In genomic region chr2:196089448-196089847, GRCh38 we compare ENCODE assay signal across 7 cellular contexts. TPM values are rescaled to one million over a fixed set of nuclear protein-coding genes. Genes with fewer than 3 reads are reported as not detected.
DNase-seq lines count a peak whose midpoint lies in the region; ATAC-seq, FAIRE-seq and TF ChIP-seq lines count a peak whose summit lies in the region.
"Not testable (repeated sequence)": the region's sequence is repeated elsewhere in the genome, so short reads cannot be mapped to it uniquely, and the experiment has no call there.
"Had no signal": no experiment of that assay in that cellular context is flagged by ENCODE, and none has a peak within 500 bp of the region (broad histone marks: within the 10 kb centered on the region; RNA-seq: fewer than 3 reads in every experiment).

No MANE protein-coding gene starts in this region.

- not testable (repeated sequence) for H3K79me2 ChIP-seq in HepG2 (ENCODE audit: insufficient read depth, low read length)

- H3K9me3 Mint-ChIP-seq in T-cell, result peaks cover 10 to 28% (median 14%) of the 10 kb centered on the region in 3 donors
- peaks cover 24% of the 10 kb centered on the region for H3K9me3 Mint-ChIP-seq in activated CD4-positive, alpha-beta memory T cell treated with anti-CD3 and anti-CD28 coated beads, Interleukin-2, amount 10 ng/mL, durations not matched to agents 7 days and 5 days

- CTCF ChIA-PET in T-cell (lab: Charles Lee), result interaction anchor here in 1 of 2 donors (0.6 kb wide), 1 partner anchor 45 kb away, joined by 3 read pairs; no protein-coding TSS in a partner anchor
- CTCF ChIA-PET in activated CD4-positive, alpha-beta memory T cell treated with anti-CD3 and anti-CD28 coated beads, Interleukin-2, amount 10 ng/mL, durations not matched to agents 7 days and 5 days (lab: Charles Lee), result interaction anchor here (1.3 to 1.6 kb wide), 2 partner anchors 23 to 43 kb away, joined by 3 read pairs; no protein-coding TSS in a partner anchor
- CTCF ChIA-PET in HepG2 (lab: Yijun Ruan, JAX; ENCODE audit: low intra/inter-chr PET ratio, low total read pairs), result not testable (repeated sequence)

- TF ChIP-seq POLR2A in HepG2 (IDR thresholded peaks at IDR 0.05; ENCODE audit: insufficient read depth in 1 of 2, low read depth in 2 of 2, low read length in 2 of 2), result not testable (repeated sequence)

- not testable (repeated sequence) for H3K9me3 ChIP-seq in HepG2 (ENCODE audit: low read length)

- H3K4me1 Mint-ChIP-seq in T-cell, result peaks cover 26 to 34% (median 32%) of the 10 kb centered on the region in 3 donors
- H3K4me1 Mint-ChIP-seq in activated CD4-positive, alpha-beta memory T cell treated with anti-CD3 and anti-CD28 coated beads, Interleukin-2, amount 10 ng/mL, durations not matched to agents 7 days and 5 days, result peaks cover 20% of the 10 kb centered on the region

- not testable (repeated sequence) for H3K4me3 ChIP-seq in Jurkat, Clone E6-1 (ENCODE audit: low read length); HepG2 (replicated peaks in 1 of 3; ENCODE audit: insufficient read depth in 1 of 3, low read depth in 2 of 3, low read length in 3 of 3)

- H3K36me3 ChIP-seq in HepG2 (replicated peaks in 1 of 2; ENCODE audit: control insufficient read depth in 1 of 2, insufficient read depth in 2 of 2, low read length in 2 of 2), result not testable (repeated sequence)

- TF ChIP-seq EP300 in HepG2 (IDR thresholded peaks at IDR 0.05; ENCODE audit: low read depth in 2 of 2, low read length in 2 of 2); HepG2 (CRISPR knock-in tag; IDR thresholded peaks at IDR 0.05; ENCODE audit: borderline replicate concordance): not testable (repeated sequence)

- not testable (repeated sequence) for BruUV-seq in HepG2 (replicated peaks; lab: Mats Ljungman, UMichigan)

- peak overlapping the region in 1 of 3 donors; percentile 19 for H3K4me3 Mint-ChIP-seq in T-cell
- not testable (repeated sequence) for H3K4me3 Mint-ChIP-seq in activated CD4-positive, alpha-beta memory T cell treated with anti-CD3 and anti-CD28 coated beads, Interleukin-2, amount 10 ng/mL, durations not matched to agents 7 days and 5 days

- POLR2A ChIA-PET in T-cell (lab: Charles Lee); activated CD4-positive, alpha-beta memory T cell treated with anti-CD3 and anti-CD28 coated beads, Interleukin-2, amount 10 ng/mL, durations not matched to agents 7 days and 5 days (lab: Charles Lee); HepG2 (lab: Yijun Ruan, JAX): not testable (repeated sequence)

- not testable (repeated sequence) for H3K36me3 Mint-ChIP-seq in T-cell
- peaks cover 31% of the 10 kb centered on the region for H3K36me3 Mint-ChIP-seq in activated CD4-positive, alpha-beta memory T cell treated with anti-CD3 and anti-CD28 coated beads, Interleukin-2, amount 10 ng/mL, durations not matched to agents 7 days and 5 days (ENCODE audit: low read depth)

- H3K9ac ChIP-seq in HepG2 (ENCODE audit: insufficient read depth, low read depth, low read length), result not testable (repeated sequence)

- not testable (repeated sequence) for H3K4me2 ChIP-seq in HepG2 (ENCODE audit: low read depth, low read length)

- in situ Hi-C loops in HepG2 (cut with HindIII; ENCODE audit: extremely low pct_ligation_motif_present, low pct_unique_long_range_greater_than_20kb), result not testable (repeated sequence)

- not testable (repeated sequence) for TF ChIP-seq RAD21 in HepG2 (CRISPR knock-in tag; IDR thresholded peaks at IDR 0.05)

- H3K27me3 ChIP-seq in HepG2 (ENCODE audit: control insufficient read depth in 1 of 2, insufficient read depth in 2 of 2, low read length in 2 of 2), result not testable (repeated sequence)

- not testable (repeated sequence) for H2AFZ ChIP-seq in HepG2 (ENCODE audit: low read length)

- not testable (repeated sequence) for TF ChIP-seq CTCF in HepG2 (CRISPR knock-in tag; IDR thresholded peaks at IDR 0.05)

- not testable (repeated sequence) for FAIRE-seq in HepG2 (lab: Jason Lieb, UNC)

- DNase-seq in Jurkat, Clone E6-1 (ENCODE audit: low read depth, low spot score), result peak; percentile 32
- peak in 29 of 34 experiments; percentile 3 to 63 (median 25) for DNase-seq in T-cell
- DNase-seq in activated CD4-positive, alpha-beta memory T cell treated with anti-CD3 and anti-CD28 coated beads, Interleukin-2, amount 10 ng/mL, durations not matched to agents 7 days and 5 days, result peak; percentile 62
- DNase-seq in activated T-helper 1 cell treated with Interleukin-2 at 50 U/mL for 16 hours (ENCODE audit: low read depth), result peak; percentile 6
- DNase-seq in activated effector memory CD4-positive, alpha-beta T cell treated with Interleukin-2 at 50 U/mL for 16 hours, result peak; percentile 26
- not testable (repeated sequence) for DNase-seq in HepG2 (ENCODE audit: low spot score)

- ATAC-seq in T-cell (replicated peaks in 1 of 4); HepG2: not testable (repeated sequence)

- H3K4me1 ChIP-seq in HepG2 (ENCODE audit: insufficient read depth, low read length), result peaks cover 11% of the 10 kb centered on the region

- H3K27ac ChIP-seq in HepG2 (ENCODE audit: extremely low read length, insufficient read depth, low read length), result not testable (repeated sequence)

- H3K27ac Mint-ChIP-seq in T-cell; activated CD4-positive, alpha-beta memory T cell treated with anti-CD3 and anti-CD28 coated beads, Interleukin-2, amount 10 ng/mL, durations not matched to agents 7 days and 5 days: not testable (repeated sequence)

- H4K20me1 ChIP-seq in HepG2 (ENCODE audit: insufficient read depth, low read length), result not testable (repeated sequence)

- H3K27me3 Mint-ChIP-seq in T-cell; activated CD4-positive, alpha-beta memory T cell treated with anti-CD3 and anti-CD28 coated beads, Interleukin-2, amount 10 ng/mL, durations not matched to agents 7 days and 5 days: not testable (repeated sequence)

- intact Hi-C loops in HepG2 (cut with micrococcal nuclease; ENCODE audit: unreplicated experiment), result not testable (repeated sequence)

- 9% methylated on average over 4 of the region's 5 CpGs for WGBS in HepG2 (ENCODE audit: low lambda C conversion rate)

TF ChIP-seq in HepG2, 621 proteins besides CTCF, POLR2A, EP300 and RAD21:
- peak; percentile 70; the same call in 1 of the 2 replicates for TF ChIP-seq ZNF281 (CRISPR knock-in tag; IDR thresholded peaks at IDR 0.05; ENCODE audit: borderline replicate concordance)

RNA-seq across cellular contexts. Expression of gene DNAH7, which starts 20.8 kb away (rescaled TPM):
- polyA plus RNA-seq in Jurkat, Clone E6-1 (2012; ENCODE audit: insufficient read depth, insufficient read length), result not detected
- total RNA-seq in T-cell (under 1 TPM in 1 of 5 donors, not detected in 4; 0.03 TPM), HepG2 (2016; rRNA removed; fragmentation: Illumina TruSeq; extraction: Trizol) (0.07 and 0.09 TPM in 2 replicates)
- total RNA-seq in activated CD4-positive, alpha-beta memory T cell treated with anti-CD3 and anti-CD28 coated beads, Interleukin-2, amount 10 ng/mL, durations not matched to agents 7 days and 5 days, result not detected
- total RNA-seq in HepG2 (2016; cell fraction: cytosol; rRNA removed; fragmentation: Illumina TruSeq; extraction: Trizol; ENCODE audit: low read depth), result not detected in 2 replicates
- 0.15 TPM in 1 of 2 replicates, not detected in the other for total RNA-seq in HepG2 (2016; cell fraction: insoluble cytoplasmic fraction; rRNA removed; fragmentation: Illumina TruSeq; extraction: Trizol)
- total RNA-seq in HepG2 (2016; cell fraction: membrane; rRNA removed; fragmentation: Illumina TruSeq; extraction: Trizol), result not detected in 2 replicates
- 0.12 and 0.25 TPM in 2 replicates for total RNA-seq in HepG2 (2016; cell fraction: nucleus; rRNA removed; fragmentation: Illumina TruSeq; extraction: Trizol)
- not detected in 2 replicates for polyA plus RNA-seq in HepG2 (2011; rRNA removed)
- polyA plus RNA-seq in HepG2 (2011; cell fraction: cytosol; rRNA removed), result not detected in 2 replicates
- not detected in 2 replicates for polyA plus RNA-seq in HepG2 (2011; cell fraction: nucleus; rRNA removed)
- polyA plus RNA-seq in HepG2 (2012), result not detected in 2 replicates
- not detected in 2 replicates for polyA plus RNA-seq in HepG2 (2016; cell fraction: cytosol; fragmentation: Illumina TruSeq; extraction: Trizol; ENCODE audit: low read depth)
- not detected in 2 replicates for polyA plus RNA-seq in HepG2 (2016; cell fraction: insoluble cytoplasmic fraction; fragmentation: Illumina TruSeq; extraction: Trizol; ENCODE audit: low read depth)
- not detected in 2 replicates for polyA plus RNA-seq in HepG2 (2016; cell fraction: membrane; fragmentation: Illumina TruSeq; extraction: Trizol; ENCODE audit: low read depth)
- polyA plus RNA-seq in HepG2 (2016; cell fraction: nucleus; fragmentation: Illumina TruSeq; extraction: Trizol; ENCODE audit: insufficient read depth, low read depth), result 0.11 and 0.85 TPM in 2 replicates
- polyA minus RNA-seq in HepG2 (2011; rRNA and poly(A)+ RNA removed; ENCODE audit: low replicate concordance), result 0.07 TPM in 1 of 2 replicates, not detected in the other
- not detected in 2 replicates for polyA minus RNA-seq in HepG2 (2011; cell fraction: cytosol; rRNA and poly(A)+ RNA removed)
- 0.25 and 0.26 TPM in 2 replicates for polyA minus RNA-seq in HepG2 (2011; cell fraction: nucleus; rRNA and poly(A)+ RNA removed)
- total RNA-seq: CD8-positive, alpha-beta memory T cell had no signal
- polyA plus RNA-seq: CD8-positive, alpha-beta memory T cell had no signal
